Comparison of ENCODE assay signal across 2 cellular contexts in genomic region chr3:99248130-99248529, GRCh38.
TF ChIP-seq lines count a peak whose summit lies in the region.

No MANE protein-coding gene starts in this region.

TF ChIP-seq in IMR-90, 13 proteins besides CTCF, POLR2A, EP300 and RAD21:
- no peak for TF ChIP-seq CEBPB (IDR thresholded peaks at IDR 0.05; ENCODE audit: low read depth, low read length)
- TF ChIP-seq FOS (IDR thresholded peaks at IDR 0.05; ENCODE audit: low read depth, low read length), result no peak
- no peak for TF ChIP-seq RFX5 (IDR thresholded peaks at IDR 0.05; ENCODE audit: low read depth, low read length)
- TF ChIP-seq MAFK (IDR thresholded peaks at IDR 0.05; ENCODE audit: low read depth, low read length), result no peak
- no peak for TF ChIP-seq BHLHE40 (IDR thresholded peaks at IDR 0.05; ENCODE audit: low read depth, low read length)
- TF ChIP-seq, protein P1, sequence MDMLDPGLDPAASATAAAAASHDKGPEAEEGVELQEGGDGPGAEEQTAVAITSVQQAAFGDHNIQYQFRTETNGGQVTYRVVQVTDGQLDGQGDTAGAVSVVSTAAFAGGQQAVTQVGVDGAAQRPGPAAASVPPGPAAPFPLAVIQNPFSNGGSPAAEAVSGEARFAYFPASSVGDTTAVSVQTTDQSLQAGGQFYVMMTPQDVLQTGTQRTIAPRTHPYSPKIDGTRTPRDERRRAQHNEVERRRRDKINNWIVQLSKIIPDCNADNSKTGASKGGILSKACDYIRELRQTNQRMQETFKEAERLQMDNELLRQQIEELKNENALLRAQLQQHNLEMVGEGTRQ (IDR thresholded peaks at IDR 0.05; ENCODE audit: low read depth, low read length), result no peak
- TF ChIP-seq RCOR1 (IDR thresholded peaks at IDR 0.05; ENCODE audit: insufficient replicate concordance, low read length), result no peak
- TF ChIP-seq CHD1 (IDR thresholded peaks at IDR 0.05; ENCODE audit: low read depth, low read length), result no peak
- no peak for TF ChIP-seq MAZ (IDR thresholded peaks at IDR 0.05; ENCODE audit: borderline replicate concordance, low read depth, low read length)

TF ChIP-seq in neural cell, 6 proteins besides CTCF, POLR2A, EP300 and RAD21:
- TF ChIP-seq, protein P2, sequence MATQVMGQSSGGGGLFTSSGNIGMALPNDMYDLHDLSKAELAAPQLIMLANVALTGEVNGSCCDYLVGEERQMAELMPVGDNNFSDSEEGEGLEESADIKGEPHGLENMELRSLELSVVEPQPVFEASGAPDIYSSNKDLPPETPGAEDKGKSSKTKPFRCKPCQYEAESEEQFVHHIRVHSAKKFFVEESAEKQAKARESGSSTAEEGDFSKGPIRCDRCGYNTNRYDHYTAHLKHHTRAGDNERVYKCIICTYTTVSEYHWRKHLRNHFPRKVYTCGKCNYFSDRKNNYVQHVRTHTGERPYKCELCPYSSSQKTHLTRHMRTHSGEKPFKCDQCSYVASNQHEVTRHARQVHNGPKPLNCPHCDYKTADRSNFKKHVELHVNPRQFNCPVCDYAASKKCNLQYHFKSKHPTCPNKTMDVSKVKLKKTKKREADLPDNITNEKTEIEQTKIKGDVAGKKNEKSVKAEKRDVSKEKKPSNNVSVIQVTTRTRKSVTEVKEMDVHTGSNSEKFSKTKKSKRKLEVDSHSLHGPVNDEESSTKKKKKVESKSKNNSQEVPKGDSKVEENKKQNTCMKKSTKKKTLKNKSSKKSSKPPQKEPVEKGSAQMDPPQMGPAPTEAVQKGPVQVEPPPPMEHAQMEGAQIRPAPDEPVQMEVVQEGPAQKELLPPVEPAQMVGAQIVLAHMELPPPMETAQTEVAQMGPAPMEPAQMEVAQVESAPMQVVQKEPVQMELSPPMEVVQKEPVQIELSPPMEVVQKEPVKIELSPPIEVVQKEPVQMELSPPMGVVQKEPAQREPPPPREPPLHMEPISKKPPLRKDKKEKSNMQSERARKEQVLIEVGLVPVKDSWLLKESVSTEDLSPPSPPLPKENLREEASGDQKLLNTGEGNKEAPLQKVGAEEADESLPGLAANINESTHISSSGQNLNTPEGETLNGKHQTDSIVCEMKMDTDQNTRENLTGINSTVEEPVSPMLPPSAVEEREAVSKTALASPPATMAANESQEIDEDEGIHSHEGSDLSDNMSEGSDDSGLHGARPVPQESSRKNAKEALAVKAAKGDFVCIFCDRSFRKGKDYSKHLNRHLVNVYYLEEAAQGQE (IDR thresholded peaks at IDR 0.05; ENCODE audit: borderline replicate concordance), result no peak
- peak; percentile 10 for TF ChIP-seq POLR2AphosphoS5 (IDR thresholded peaks at IDR 0.05)
